2 cellular contexts compared by ENCODE assay signal in the genomic region with DNA sequence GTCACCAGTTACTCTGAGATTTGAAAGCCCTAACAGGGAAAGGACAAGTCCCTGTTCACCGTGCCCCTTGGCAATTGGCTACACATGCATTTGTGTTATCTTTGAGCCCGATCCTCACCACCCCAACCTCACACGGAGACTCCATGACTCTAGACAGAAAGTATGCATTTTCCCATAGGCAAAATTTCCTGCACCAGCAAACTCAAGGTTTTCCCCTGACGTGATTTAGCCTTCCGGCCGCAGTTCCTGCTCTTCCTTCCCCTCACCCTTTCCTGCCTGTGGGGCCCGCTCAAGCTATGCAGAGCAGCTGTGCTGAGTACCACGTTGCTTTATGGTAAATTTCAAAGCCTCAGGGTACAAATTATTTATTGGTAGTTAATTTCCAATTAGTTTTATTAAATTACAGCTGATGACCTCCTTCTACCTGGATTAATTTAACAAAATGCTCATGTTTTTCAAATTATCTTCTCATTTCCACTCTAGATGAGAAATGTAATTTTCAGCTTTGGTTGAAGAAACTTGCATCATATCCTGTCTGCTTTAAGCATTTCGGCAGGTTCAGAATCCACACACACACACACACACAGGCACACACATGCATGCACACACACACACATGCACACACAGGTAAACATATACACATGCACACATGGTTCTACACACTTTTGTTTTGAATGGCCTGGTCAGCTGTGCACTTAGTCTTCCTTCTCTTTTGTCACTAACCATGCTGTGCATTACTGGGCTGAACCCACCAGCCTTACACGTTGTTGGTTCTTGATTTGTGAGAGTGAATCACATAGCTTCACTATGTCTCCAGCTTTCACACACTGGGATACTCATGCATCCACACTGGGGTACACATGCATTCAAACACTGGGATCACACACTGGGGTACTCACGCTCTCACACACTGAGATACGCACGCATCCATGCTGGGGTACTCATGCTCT.
TF ChIP-seq lines count a peak whose summit lies in the region.

No MANE protein-coding gene starts in this region.

TF ChIP-seq in endothelial cell of umbilical vein, 7 proteins besides CTCF, POLR2A, EP300 and RAD21:
- peak; percentile 31 for TF ChIP-seq FOS (IDR thresholded peaks at IDR 0.05; ENCODE audit: borderline replicate concordance, insufficient read depth, low read length)
- TF ChIP-seq MYC (IDR thresholded peaks at IDR 0.05; ENCODE audit: low read depth, low read length) = peak; percentile 53
- TF ChIP-seq, protein P1, sequence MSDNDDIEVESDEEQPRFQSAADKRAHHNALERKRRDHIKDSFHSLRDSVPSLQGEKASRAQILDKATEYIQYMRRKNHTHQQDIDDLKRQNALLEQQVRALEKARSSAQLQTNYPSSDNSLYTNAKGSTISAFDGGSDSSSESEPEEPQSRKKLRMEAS (IDR thresholded peaks at IDR 0.05; ENCODE audit: insufficient read depth, insufficient read length) = peak; percentile 21
- TF ChIP-seq EZH2 (IDR thresholded peaks at IDR 0.05; ENCODE audit: borderline replicate concordance, low read depth, low read length, severe bottlenecking) = no peak
- peak; percentile 80 for TF ChIP-seq POLR2AphosphoS5 (IDR thresholded peaks at IDR 0.05; ENCODE audit: insufficient read depth, low read depth, low read length)
- TF ChIP-seq GATA2 (IDR thresholded peaks at IDR 0.05; ENCODE audit: insufficient read depth, insufficient read length, low read depth, low read length) = peak; percentile 80
- TF ChIP-seq JUN (IDR thresholded peaks at IDR 0.05; ENCODE audit: borderline replicate concordance, insufficient read depth, insufficient read length, low read depth) = peak; percentile 57

TF ChIP-seq in SK-N-SH, 30 proteins besides CTCF, POLR2A, EP300 and RAD21:
- TF ChIP-seq TCF12 (IDR thresholded peaks at IDR 0.05) = no peak
TF ChIP-seq in SK-N-SH: peak in this region for 0.
